In genomic region chr11:74524978-74525377, GRCh38 we compare ENCODE assay signal across 2 cellular contexts.
TF ChIP-seq lines count a peak whose summit lies in the region.

No MANE protein-coding gene starts in this region.

TF ChIP-seq in HepG2, 621 proteins besides CTCF, POLR2A, EP300 and RAD21:
- TF ChIP-seq ZNF776 (CRISPR knock-in tag; IDR thresholded peaks at IDR 0.05) (no peak), PLRG1 (conservative IDR thresholded peaks at IDR 0.05) (no peak), FLYWCH1 (CRISPR knock-in tag; IDR thresholded peaks at IDR 0.05) (no peak), MAFF (IDR thresholded peaks at IDR 0.05; ENCODE audit: low read depth, low read length) (peak; percentile 81), ZNF788 (CRISPR knock-in tag; IDR thresholded peaks at IDR 0.05; ENCODE audit: borderline replicate concordance) (no peak), SALL2 (CRISPR knock-in tag; IDR thresholded peaks at IDR 0.05) (no peak), CBFB (CRISPR knock-in tag; IDR thresholded peaks at IDR 0.05) (no peak), TAF1 (CRISPR knock-in tag; IDR thresholded peaks at IDR 0.05) (no peak), MAFK (conservative IDR thresholded peaks at IDR 0.05 in 1 of 2, IDR thresholded peaks at IDR 0.05 in 1 of 2; ENCODE audit: low read length in 2 of 2) (peak; percentile 75 to 89), ZBTB46 (CRISPR knock-in tag; IDR thresholded peaks at IDR 0.05; ENCODE audit: borderline replicate concordance) (no peak)

TF ChIP-seq in K562, 482 proteins besides CTCF, POLR2A, EP300 and RAD21:
- TF ChIP-seq MAFG (tag; conservative IDR thresholded peaks at IDR 0.05), result peak; percentile 75
- peak; percentile 67 for TF ChIP-seq MAFK (IDR thresholded peaks at IDR 0.05; ENCODE audit: low read length)
- TF ChIP-seq MAFF (IDR thresholded peaks at IDR 0.05; ENCODE audit: low read length), result peak; percentile 75
- TF ChIP-seq C11orf30 (IDR thresholded peaks at IDR 0.05; ENCODE audit: low read depth), result peak; percentile 75
- TF ChIP-seq TAF15 (IDR thresholded peaks at IDR 0.05; ENCODE audit: low read depth, low read length), result no peak
- TF ChIP-seq ZNF316 (IDR thresholded peaks at IDR 0.05), result peak; percentile 89
TF ChIP-seq in K562: peak in this region for 5.
